Comparison of ENCODE assay signal across 1 cellular context in genomic region chr3:48621461-48621869, GRCh38.
TF ChIP-seq lines count a peak whose summit lies in the region.

TMEM89 (minus strand) TSS chr3:48621769; CDS start chr3:48621756, 13 bp downstream.

TF ChIP-seq in IMR-90, 13 proteins besides CTCF, POLR2A, EP300 and RAD21 (continued from another document):
- no peak for TF ChIP-seq BHLHE40 (IDR thresholded peaks at IDR 0.05; ENCODE audit: low read depth, low read length)
- no peak for TF ChIP-seq RCOR1 (IDR thresholded peaks at IDR 0.05; ENCODE audit: insufficient replicate concordance, low read length)
- TF ChIP-seq FOS (IDR thresholded peaks at IDR 0.05; ENCODE audit: low read depth, low read length): no peak
